Comparison of ENCODE assay signal across 8 cellular contexts in genomic region chr9:111482656-111483418, GRCh38.
A peak's percentile ranks its signal among the peaks of the same experiment; 100 is the strongest.
DNase-seq lines count a peak whose midpoint lies in the region; ATAC-seq, FAIRE-seq and TF ChIP-seq lines count a peak whose summit lies in the region.

No MANE protein-coding gene starts in this region.

- DNase-seq in COR-L47 (lab: John Stamatoyannopoulos, UW), result peak; percentile 66
- peak; percentile 51 for DNase-seq in HPDE6-E6E7 (ENCODE audit: extremely low spot score)
- DNase-seq in RCC 7860 (ENCODE audit: low spot score), result peak; percentile 24
- peak; percentile 40 for DNase-seq in activated effector memory CD4-positive, alpha-beta T cell treated with Interleukin-2 at 50 U/mL for 16 hours
- peak; percentile 45 for DNase-seq in fibroblast of peridontal ligament (ENCODE audit: extremely low read depth)
- DNase-seq in stimulated activated naive CD8-positive, alpha-beta T cell treated with anti-CD3 and anti-CD28 coated beads, Interleukin-15, Interleukin-2, amounts not matched to agents 100 U/mL and 50 U/mL, for 24 hours, result peak; percentile 73

- no peaks in the 10 kb centered on the region for H3K9me3 Mint-ChIP-seq in nephron

- no peaks in the 10 kb centered on the region for H3K36me3 Mint-ChIP-seq in nephron (ENCODE audit: low read depth)

- no peak for FAIRE-seq in RCC 7860 (lab: Jason Lieb, UNC)

- peaks cover 17% of the 10 kb centered on the region for H3K4me1 Mint-ChIP-seq in nephron

- TF ChIP-seq CTCF in nephron (IDR thresholded peaks at IDR 0.05; ENCODE audit: unreplicated experiment in 3 of 3), result no peak

- peak overlapping the region; percentile 86 to 92 (median 91) for H3K4me3 Mint-ChIP-seq in nephron

- peaks cover 4% of the 10 kb centered on the region for H3K27me3 Mint-ChIP-seq in nephron (ENCODE audit: low read depth)

- ATAC-seq in GM19468 (IDR thresholded peaks at IDR 0.05; ENCODE audit: extremely low read depth, unreplicated experiment), result peak; percentile 41
- ATAC-seq in stimulated activated naive CD8-positive, alpha-beta T cell treated with anti-CD3 and anti-CD28 coated beads, Interleukin-15, Interleukin-2, amounts not matched to agents 100 U/mL and 50 U/mL, for 24 hours, result peak; percentile 41

- H3K27ac Mint-ChIP-seq in nephron, result peak overlapping the region; percentile 86 to 91 (median 90)

Comparison
In these comparisons a context has a peak if more than half of its experiments do, and no peak if none do; other contexts are left out.
1. Peak in every context shown above with its lines: DNase-seq and ATAC-seq.